In genomic region chr16:80034948-80035700, GRCh38 we compare ENCODE assay signal across 17 cellular contexts.
DNase-seq lines count a peak whose midpoint lies in the region; ATAC-seq, FAIRE-seq and TF ChIP-seq lines count a peak whose summit lies in the region.
"Had no signal": no experiment of that assay in that cellular context is flagged by ENCODE, and none has a peak within 500 bp of the region (broad histone marks: within the 10 kb centered on the region; RNA-seq: fewer than 3 reads in every experiment).

No MANE protein-coding gene starts in this region.

- DNase-seq in Daoy (ENCODE audit: low read depth) = peak; percentile 15
- DNase-seq in M059J (ENCODE audit: low read depth) = peak; percentile 66
- peak; percentile 48 for DNase-seq in bronchial epithelial cell (ENCODE audit: low read depth)
- DNase-seq in mesendoderm = peak; percentile 22
- DNase-seq in stimulated activated naive CD4-positive, alpha-beta T cell (lab: John Stamatoyannopoulos, UW) = no peak
- DNase-seq in medulla oblongata (ENCODE audit: extremely low spot score) = no peak
- no peak for DNase-seq in aorta
- DNase-seq in GM19239 (ENCODE audit: insufficient read length, low spot score) = no peak
- DNase-seq: Caco-2, DMS79, H9, NCI-H1694 treated with DMSO at 0.1 percent for 48 hours, NCI-H2227 treated with DMSO at 0.1 percent for 48 hours, NCI-H510A treated with DMSO at 0.1 percent for 48 hours, PC-3 had no signal

- no peaks in the 10 kb centered on the region for H3K79me2 ChIP-seq in mesendoderm (ENCODE audit: control insufficient read depth, insufficient read depth, low read length)

- no peak overlapping the region for H2BK15ac ChIP-seq in mesendoderm (replicated peaks; ENCODE audit: low read depth)

- no peak for FAIRE-seq in bronchial epithelial cell (lab: Jason Lieb, UNC)
- FAIRE-seq in GM19239 (lab: Jason Lieb, UNC) = no peak
- FAIRE-seq: HTR-8/SVneo had no signal

- no peak overlapping the region for H3K4ac ChIP-seq in mesendoderm (ENCODE audit: low read depth, low read length)

- no peak overlapping the region for H3K4me3 ChIP-seq in bronchial epithelial cell (ENCODE audit: low read depth, low read length)
- no peak overlapping the region for H3K4me3 ChIP-seq in mesendoderm (ENCODE audit: low read length)
- no peak overlapping the region for H3K4me3 ChIP-seq in aorta (ENCODE audit: low read length in 2 of 2)

- no peak overlapping the region for H3K18ac ChIP-seq in mesendoderm (ENCODE audit: low read length)

- no peaks in the 10 kb centered on the region for H3K79me1 ChIP-seq in mesendoderm (ENCODE audit: low read length)

- H3K56ac ChIP-seq in mesendoderm (ENCODE audit: low read length) = no peak overlapping the region

- no peak overlapping the region for H2AK5ac ChIP-seq in mesendoderm (ENCODE audit: low read length)

- no peak for ATAC-seq in aorta (ENCODE audit: low FRiP score)
- ATAC-seq: PC-3 had no signal

- intact Hi-C loops in aorta (cut with DNase I) = no loop called here

- no peak overlapping the region for H2BK5ac ChIP-seq in mesendoderm (ENCODE audit: low read length)

- no peaks in the 10 kb centered on the region for H3K27me3 ChIP-seq in bronchial epithelial cell (ENCODE audit: control insufficient read depth, insufficient read depth, low read length)
- no peaks in the 10 kb centered on the region for H3K27me3 ChIP-seq in mesendoderm (ENCODE audit: insufficient read depth, low read length, poor library complexity)
- no peaks in the 10 kb centered on the region for H3K27me3 ChIP-seq in aorta (ENCODE audit: control insufficient read depth in 1 of 2, insufficient read depth in 2 of 2, low read length in 1 of 2)

- no peak overlapping the region for H3K23ac ChIP-seq in mesendoderm (ENCODE audit: low read length)

- H4K5ac ChIP-seq in mesendoderm (ENCODE audit: low read length) = no peak overlapping the region

- no peak for TF ChIP-seq CTCF in bronchial epithelial cell (IDR thresholded peaks at IDR 0.05; ENCODE audit: insufficient read depth, low read length, severe bottlenecking)

- H3K36me3 ChIP-seq in bronchial epithelial cell (ENCODE audit: control insufficient read depth, insufficient read depth, low read length) = no peaks in the 10 kb centered on the region
- H3K36me3 ChIP-seq in mesendoderm (ENCODE audit: control insufficient read depth, insufficient read depth, low read length) = no peaks in the 10 kb centered on the region
- no peaks in the 10 kb centered on the region for H3K36me3 ChIP-seq in aorta (ENCODE audit: control insufficient read depth in 1 of 2, insufficient read depth in 2 of 2, low read length in 1 of 2)

- no peak overlapping the region for H3K4me2 ChIP-seq in mesendoderm (ENCODE audit: low read length)

- no peak overlapping the region for H2BK120ac ChIP-seq in mesendoderm (ENCODE audit: low read depth, low read length)

- H3K9ac ChIP-seq in mesendoderm (ENCODE audit: low read length) = no peak overlapping the region

- no peak overlapping the region for H4K8ac ChIP-seq in mesendoderm (ENCODE audit: low read depth, low read length)

- peaks cover 2% of the 10 kb centered on the region for H3K9me3 ChIP-seq in aorta (ENCODE audit: control insufficient read depth, low read length)

- no CpG with 5 or more reads among the region's 8 CpGs for WGBS in mesendoderm (ENCODE audit: extremely low coverage, insufficient coverage, low lambda C conversion rate)
- WGBS in aorta, 2 donors = 80 to 87% methylated on average over 8 of the region's 8 CpGs

- no peak overlapping the region for H3K27ac ChIP-seq in mesendoderm (ENCODE audit: low read depth, low read length)
- H3K27ac ChIP-seq in aorta (ENCODE audit: low read depth in 1 of 2, low read length in 2 of 2) = no peak overlapping the region
- H3K27ac ChIP-seq: HL-60 had no signal

- H3K4me1 ChIP-seq in mesendoderm (ENCODE audit: control insufficient read depth, low read depth, low read length) (no peaks in the 10 kb centered on the region), aorta (ENCODE audit: control insufficient read depth in 1 of 2, insufficient read depth in 2 of 2, low read length in 2 of 2) (no peaks in the 10 kb centered on the region)
- H3K4me1 ChIP-seq: Caco-2 had no signal

Comparison
In these comparisons a context has a peak if more than half of its experiments do, and no peak if none do; other contexts are left out.
1. DNase-seq: peak in Daoy (single experiment), M059J (single experiment), bronchial epithelial cell (single experiment) and mesendoderm (single experiment); none in stimulated activated naive CD4-positive, alpha-beta T cell (0 of 6), medulla oblongata (single experiment), aorta (0 of 2) and GM19239 (single experiment).